ENCODE assay signal across 7 cellular contexts in the genomic region with DNA sequence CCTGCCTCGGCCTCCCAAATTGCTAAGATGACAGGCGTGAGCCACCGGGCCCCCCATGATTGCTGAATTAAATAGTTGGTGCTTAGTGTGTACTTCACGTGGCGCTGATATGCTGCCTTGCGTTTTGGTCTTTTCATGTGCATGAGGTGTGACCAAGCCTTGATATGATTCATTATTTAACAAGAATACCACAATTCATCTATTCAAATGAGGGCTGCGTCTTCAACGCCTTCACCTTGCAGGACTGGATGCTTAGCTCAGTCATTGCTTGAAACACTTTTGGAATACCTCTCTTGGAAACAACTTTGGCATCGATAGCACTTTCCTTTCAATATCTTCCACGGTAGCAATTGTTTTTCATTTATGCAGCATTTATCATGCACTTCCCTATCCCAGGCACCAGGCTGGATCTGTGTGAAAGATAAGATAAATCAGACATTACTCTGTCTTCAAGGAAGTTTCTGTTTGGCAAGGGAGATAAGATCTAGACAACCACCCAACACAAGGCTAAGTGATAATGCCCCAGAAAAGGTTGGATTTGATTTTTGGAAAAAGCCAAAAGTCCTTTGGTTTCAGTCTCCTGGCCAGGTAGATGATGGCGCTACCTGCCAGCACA. TPM values are rescaled to one million over a fixed set of nuclear protein-coding genes. Genes with fewer than 3 reads are reported as not detected.
DNase-seq lines count a peak whose midpoint lies in the region; ATAC-seq and TF ChIP-seq lines count a peak whose summit lies in the region.

No MANE protein-coding gene starts in this region.

- peaks cover 24 to 28% of the 10 kb centered on the region in 2 donors for H3K4me1 ChIP-seq in gastrocnemius medialis

- peak overlapping the region; percentile 75 for H3K4me3 ChIP-seq in HFF-Myc (replicated peaks; ENCODE audit: low read depth, low read length)
- H3K4me3 ChIP-seq in fibroblast of pulmonary artery (replicated peaks; ENCODE audit: low read depth, low read length): peak overlapping the region; percentile 63
- peak overlapping the region in 3 of 4 donors; percentile 61 to 69 (median 65) for H3K4me3 ChIP-seq in gastrocnemius medialis

- TF ChIP-seq POLR2A in gastrocnemius medialis (IDR thresholded peaks at IDR 0.05): no peak

- in situ Hi-C loops in gastrocnemius medialis (cut with MboI; ENCODE audit: low sequenced_read_pairs in 4 of 4): loop anchor here in 3 of 4 donors (5.0 to 10.0 kb wide), 3 partner anchors 74 to 79 kb away; no protein-coding TSS in a partner anchor

- no peaks in the 10 kb centered on the region for H3K9me3 ChIP-seq in gastrocnemius medialis

- TF ChIP-seq CTCF in HFF-Myc (IDR thresholded peaks at IDR 0.05; ENCODE audit: low read depth, low read length, missing control alignments): no peak
- TF ChIP-seq CTCF in fibroblast of pulmonary artery (IDR thresholded peaks at IDR 0.05; ENCODE audit: low read length, missing control alignments): no peak
- TF ChIP-seq CTCF in gastrocnemius medialis (IDR thresholded peaks at IDR 0.05 in 4 of 5, conservative IDR thresholded peaks at IDR 0.05 in 1 of 5): no peak
- no peak for TF ChIP-seq CTCF in omental fat pad (IDR thresholded peaks at IDR 0.05)

- intact Hi-C loops in gastrocnemius medialis (cut with DNase I; ENCODE audit: low total_unique reads): loop anchor here (5.0 kb wide), 1 partner anchor 66 kb away; the partner anchor contains the start of gene TULP3

- H3K36me3 ChIP-seq in gastrocnemius medialis: peaks cover 0 to 5% of the 10 kb centered on the region in 2 donors

- no peaks in the 10 kb centered on the region for H3K27me3 ChIP-seq in gastrocnemius medialis

- peak overlapping the region; percentile 87 to 98 (median 96) for H3K27ac ChIP-seq in gastrocnemius medialis

- DNase-seq in HFF-Myc (ENCODE audit: extremely low read depth, low read depth): no peak
- DNase-seq in fibroblast of pulmonary artery (ENCODE audit: low read depth): no peak
- no peak for DNase-seq in gastrocnemius medialis
- DNase-seq in NCI-H2029 (lab: John Stamatoyannopoulos, UW): no peak
- DNase-seq in omental fat pad (ENCODE audit: low spot score): no peak
- DNase-seq in pons (ENCODE audit: low spot score): no peak

- peak; percentile 4; the same call in 2 of the 3 replicates for ATAC-seq in SK-N-SH treated with all-trans-retinoic acid at 6 μM for 48 hours
- no peak for ATAC-seq in gastrocnemius medialis
- ATAC-seq in omental fat pad (ENCODE audit: low FRiP score): no peak

TF ChIP-seq in SK-N-SH treated with all-trans-retinoic acid at 6 μM for 48 hours, 23 proteins besides CTCF, POLR2A, EP300 and RAD21:
- TF ChIP-seq ZC3H10 (CRISPR knock-in tag; IDR thresholded peaks at IDR 0.05): no peak
- no peak for TF ChIP-seq TCF4 (CRISPR knock-in tag; IDR thresholded peaks at IDR 0.05; ENCODE audit: borderline replicate concordance)
- TF ChIP-seq BACH2 (CRISPR knock-in tag; IDR thresholded peaks at IDR 0.05; ENCODE audit: borderline replicate concordance): no peak
- no peak for TF ChIP-seq OSR1 (CRISPR knock-in tag; IDR thresholded peaks at IDR 0.05)
- TF ChIP-seq ESRRG (CRISPR knock-in tag; IDR thresholded peaks at IDR 0.05): no peak
- TF ChIP-seq SNAI2 (CRISPR knock-in tag; IDR thresholded peaks at IDR 0.05): no peak
- TF ChIP-seq ZFP3 (CRISPR knock-in tag; IDR thresholded peaks at IDR 0.05): no peak
- no peak for TF ChIP-seq ISL1 (CRISPR knock-in tag; IDR thresholded peaks at IDR 0.05)
- no peak for TF ChIP-seq GLIS3 (CRISPR knock-in tag; IDR thresholded peaks at IDR 0.05)

RNA-seq across cellular contexts. Expression of gene TEAD4, which starts 1.3 kb away (rescaled TPM):
- total RNA-seq in gastrocnemius medialis: 100 to 1,000 TPM in 2 of 4 donors, 10 to 100 TPM in 2; 91.1 to 201 (median 122) TPM
- 10 to 100 TPM; 14.5 to 79.3 (median 17.0) TPM for total RNA-seq in omental fat pad
